7 cellular contexts compared by ENCODE assay signal in the genomic region with DNA sequence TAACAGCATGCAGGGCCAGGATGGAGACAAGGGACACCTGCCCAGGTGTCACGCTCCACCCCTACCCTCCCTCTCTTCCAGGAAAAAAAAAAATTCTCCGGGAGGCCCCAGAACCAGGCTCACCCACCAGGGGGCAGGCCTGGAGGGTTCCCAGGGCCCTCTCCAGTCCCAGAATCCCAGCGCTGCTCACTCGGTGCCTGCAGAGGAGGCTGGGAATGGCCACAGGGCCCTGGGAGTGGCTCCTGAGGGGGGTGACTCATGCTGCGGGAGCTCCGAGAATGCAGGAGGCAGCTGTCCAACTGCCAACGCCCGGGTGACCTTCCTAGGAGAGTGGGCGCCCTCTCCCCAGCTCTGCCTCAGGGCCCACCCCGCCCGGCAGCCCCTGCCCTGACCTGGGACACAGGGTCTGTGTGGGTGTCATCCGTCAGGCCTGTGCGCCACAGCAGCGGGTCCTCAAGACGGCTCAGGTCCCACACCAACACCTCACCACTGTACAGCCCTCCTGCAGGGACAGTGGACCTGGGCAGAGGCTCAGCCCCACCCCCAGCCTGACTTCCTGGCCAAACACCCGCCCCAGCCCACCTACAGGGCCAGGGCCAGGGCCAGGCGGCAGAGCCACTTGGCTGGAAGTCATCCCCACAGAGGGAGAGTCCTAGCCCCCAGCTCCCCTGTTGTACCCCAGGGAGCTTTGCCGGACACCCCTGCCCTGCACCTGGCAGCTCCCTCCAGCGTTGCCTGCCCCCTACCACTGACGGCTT. TPM values are rescaled to one million over a fixed set of nuclear protein-coding genes. Genes with fewer than 3 reads are reported as not detected.
DNase-seq lines count a peak whose midpoint lies in the region; ATAC-seq and TF ChIP-seq lines count a peak whose summit lies in the region.

No MANE protein-coding gene starts in this region.

- no peak for DNase-seq in GM13977 (ENCODE audit: low spot score)
- DNase-seq in NCI-H460 (ENCODE audit: extremely low read depth, low read depth): peak; percentile 98
- peak; percentile 91 for DNase-seq in transverse colon

- ATAC-seq in HG03175 (IDR thresholded peaks at IDR 0.05; ENCODE audit: unreplicated experiment) (no peak), HG03460 (IDR thresholded peaks at IDR 0.05; ENCODE audit: unreplicated experiment) (no peak)

- peak overlapping the region; percentile 51 to 72 (median 53) for H3K4me3 ChIP-seq in liver (ENCODE audit: low read depth in 1 of 3, low read length in 3 of 3)
- peak overlapping the region in 2 of 4 donors; percentile 7 to 27 for H3K4me3 ChIP-seq in transverse colon

- WGBS in liver: 25% methylated on average over 20 of the region's 20 CpGs
- WGBS in transverse colon (ENCODE audit: low coverage in 1 of 2), 2 donors: 40% methylated on average over 20 of the region's 20 CpGs; no CpG with 5 or more reads in 1 of the 2 donors

- H3K4me1 ChIP-seq in liver (ENCODE audit: control insufficient read depth in 4 of 4, insufficient read depth in 4 of 4, low read length in 3 of 4) (peaks cover 8 to 26% (median 17%) of the 10 kb centered on the region in 4 donors), transverse colon (peaks cover 15 to 23% (median 18%) of the 10 kb centered on the region in 4 donors)

- H3K27me3 ChIP-seq in liver (ENCODE audit: control insufficient read depth in 4 of 4, insufficient read depth in 4 of 4, low read length in 3 of 4) (no peaks in the 10 kb centered on the region), transverse colon (no peaks in the 10 kb centered on the region)

- peak; percentile 69 to 81 for TF ChIP-seq RAD21 in liver (IDR thresholded peaks at IDR 0.05)

- peak; percentile 55 for TF ChIP-seq POLR2A in transverse colon (IDR thresholded peaks at IDR 0.05)

- H3K27ac ChIP-seq in cingulate gyrus (ENCODE audit: low read depth, low read length) (peak overlapping the region; percentile 29), liver (ENCODE audit: low read depth in 1 of 2, low read length in 2 of 2) (peak overlapping the region; percentile 80), transverse colon (peak overlapping the region; percentile 85 to 92 (median 88))

- in situ Hi-C loops in GM13977 (cut with MboI; ENCODE audit: low pct_unique_long_range_greater_than_20kb, low sequenced_read_pairs, unreplicated experiment) (no loop called here), transverse colon (cut with MboI; ENCODE audit: low pct_ligation_motif_present in 1 of 4, low pct_unique_long_range_greater_than_20kb in 1 of 4, low sequenced_read_pairs in 3 of 4) (no loop called here)

- peaks cover 14 to 20% (median 17%) of the 10 kb centered on the region in 4 donors for H3K36me3 ChIP-seq in liver (ENCODE audit: control insufficient read depth in 4 of 4, insufficient read depth in 3 of 4, low read depth in 1 of 4, low read length in 3 of 4)
- H3K36me3 ChIP-seq in transverse colon: peaks cover 0 to 20% (median 16%) of the 10 kb centered on the region in 4 donors

- no peak for TF ChIP-seq EP300 in transverse colon (IDR thresholded peaks at IDR 0.05; ENCODE audit: low read depth)

- H3K9me3 ChIP-seq in liver (ENCODE audit: control insufficient read depth in 4 of 4, low read length in 3 of 4): no peaks in the 10 kb centered on the region
- no peaks in the 10 kb centered on the region for H3K9me3 ChIP-seq in transverse colon

- TF ChIP-seq CTCF in GM13977 (IDR thresholded peaks at IDR 0.05; ENCODE audit: extremely low read depth, insufficient read depth, missing control alignments): peak; percentile 20
- TF ChIP-seq CTCF in liver (IDR thresholded peaks at IDR 0.05; ENCODE audit: low read depth, low read length, missing input control): peak; percentile 73
- peak; percentile 55 to 87 (median 74) for TF ChIP-seq CTCF in transverse colon (IDR thresholded peaks at IDR 0.05)

- H3K9ac ChIP-seq in liver (ENCODE audit: low read depth in 1 of 2, low read length in 2 of 2): no peak overlapping the region

- intact Hi-C loops in transverse colon (cut with DNase I; ENCODE audit: low total_unique reads): no loop called here

TF ChIP-seq in liver, 16 proteins besides CTCF, POLR2A, EP300 and RAD21:
- TF ChIP-seq, protein P1, sequence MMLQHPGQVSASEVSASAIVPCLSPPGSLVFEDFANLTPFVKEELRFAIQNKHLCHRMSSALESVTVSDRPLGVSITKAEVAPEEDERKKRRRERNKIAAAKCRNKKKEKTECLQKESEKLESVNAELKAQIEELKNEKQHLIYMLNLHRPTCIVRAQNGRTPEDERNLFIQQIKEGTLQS (IDR thresholded peaks at IDR 0.05): peak; percentile 89
- TF ChIP-seq YY1 (IDR thresholded peaks at IDR 0.05) (peak; percentile 62), FOXA2 (IDR thresholded peaks at IDR 0.05) (no peak), RXRA (IDR thresholded peaks at IDR 0.05) (no peak), JUND (IDR thresholded peaks at IDR 0.05) (peak; percentile 95 to 98), GABPA (IDR thresholded peaks at IDR 0.05 in 1 of 2, conservative IDR thresholded peaks at IDR 0.05 in 1 of 2) (peak in 1 of 2 donors; percentile 19), TAF1 (conservative IDR thresholded peaks at IDR 0.05) (no peak), HNF4G (IDR thresholded peaks at IDR 0.05) (no peak), SP1 (IDR thresholded peaks at IDR 0.05) (peak; percentile 27), FOXA1 (IDR thresholded peaks at IDR 0.05) (peak; percentile 18), EGR1 (IDR thresholded peaks at IDR 0.05; ENCODE audit: low read depth in 2 of 2) (no peak), NR2F2 (IDR thresholded peaks at IDR 0.05) (peak; percentile 17), HNF4A (conservative IDR thresholded peaks at IDR 0.05) (peak in 1 of 2 donors; percentile 25)
- TF ChIP-seq, protein P2, sequence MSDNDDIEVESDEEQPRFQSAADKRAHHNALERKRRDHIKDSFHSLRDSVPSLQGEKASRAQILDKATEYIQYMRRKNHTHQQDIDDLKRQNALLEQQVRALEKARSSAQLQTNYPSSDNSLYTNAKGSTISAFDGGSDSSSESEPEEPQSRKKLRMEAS (IDR thresholded peaks at IDR 0.05): no peak
- TF ChIP-seq, protein P3, sequence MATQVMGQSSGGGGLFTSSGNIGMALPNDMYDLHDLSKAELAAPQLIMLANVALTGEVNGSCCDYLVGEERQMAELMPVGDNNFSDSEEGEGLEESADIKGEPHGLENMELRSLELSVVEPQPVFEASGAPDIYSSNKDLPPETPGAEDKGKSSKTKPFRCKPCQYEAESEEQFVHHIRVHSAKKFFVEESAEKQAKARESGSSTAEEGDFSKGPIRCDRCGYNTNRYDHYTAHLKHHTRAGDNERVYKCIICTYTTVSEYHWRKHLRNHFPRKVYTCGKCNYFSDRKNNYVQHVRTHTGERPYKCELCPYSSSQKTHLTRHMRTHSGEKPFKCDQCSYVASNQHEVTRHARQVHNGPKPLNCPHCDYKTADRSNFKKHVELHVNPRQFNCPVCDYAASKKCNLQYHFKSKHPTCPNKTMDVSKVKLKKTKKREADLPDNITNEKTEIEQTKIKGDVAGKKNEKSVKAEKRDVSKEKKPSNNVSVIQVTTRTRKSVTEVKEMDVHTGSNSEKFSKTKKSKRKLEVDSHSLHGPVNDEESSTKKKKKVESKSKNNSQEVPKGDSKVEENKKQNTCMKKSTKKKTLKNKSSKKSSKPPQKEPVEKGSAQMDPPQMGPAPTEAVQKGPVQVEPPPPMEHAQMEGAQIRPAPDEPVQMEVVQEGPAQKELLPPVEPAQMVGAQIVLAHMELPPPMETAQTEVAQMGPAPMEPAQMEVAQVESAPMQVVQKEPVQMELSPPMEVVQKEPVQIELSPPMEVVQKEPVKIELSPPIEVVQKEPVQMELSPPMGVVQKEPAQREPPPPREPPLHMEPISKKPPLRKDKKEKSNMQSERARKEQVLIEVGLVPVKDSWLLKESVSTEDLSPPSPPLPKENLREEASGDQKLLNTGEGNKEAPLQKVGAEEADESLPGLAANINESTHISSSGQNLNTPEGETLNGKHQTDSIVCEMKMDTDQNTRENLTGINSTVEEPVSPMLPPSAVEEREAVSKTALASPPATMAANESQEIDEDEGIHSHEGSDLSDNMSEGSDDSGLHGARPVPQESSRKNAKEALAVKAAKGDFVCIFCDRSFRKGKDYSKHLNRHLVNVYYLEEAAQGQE (IDR thresholded peaks at IDR 0.05): no peak
- TF ChIP-seq, protein P4, sequence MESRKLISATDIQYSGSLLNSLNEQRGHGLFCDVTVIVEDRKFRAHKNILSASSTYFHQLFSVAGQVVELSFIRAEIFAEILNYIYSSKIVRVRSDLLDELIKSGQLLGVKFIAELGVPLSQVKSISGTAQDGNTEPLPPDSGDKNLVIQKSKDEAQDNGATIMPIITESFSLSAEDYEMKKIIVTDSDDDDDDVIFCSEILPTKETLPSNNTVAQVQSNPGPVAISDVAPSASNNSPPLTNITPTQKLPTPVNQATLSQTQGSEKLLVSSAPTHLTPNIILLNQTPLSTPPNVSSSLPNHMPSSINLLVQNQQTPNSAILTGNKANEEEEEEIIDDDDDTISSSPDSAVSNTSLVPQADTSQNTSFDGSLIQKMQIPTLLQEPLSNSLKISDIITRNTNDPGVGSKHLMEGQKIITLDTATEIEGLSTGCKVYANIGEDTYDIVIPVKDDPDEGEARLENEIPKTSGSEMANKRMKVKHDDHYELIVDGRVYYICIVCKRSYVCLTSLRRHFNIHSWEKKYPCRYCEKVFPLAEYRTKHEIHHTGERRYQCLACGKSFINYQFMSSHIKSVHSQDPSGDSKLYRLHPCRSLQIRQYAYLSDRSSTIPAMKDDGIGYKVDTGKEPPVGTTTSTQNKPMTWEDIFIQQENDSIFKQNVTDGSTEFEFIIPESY (IDR thresholded peaks at IDR 0.05): no peak

RNA-seq across cellular contexts. Expression of a gene that starts 21.2 kb away (rescaled TPM):
- total RNA-seq in NCI-H460 (2014; rRNA removed; shearing (Covaris generic)): 77.5 and 97.9 TPM in 2 replicates
- 464 and 558 TPM in 2 replicates for polyA plus RNA-seq in NCI-H460 (2014; cell fraction: nucleus; rRNA removed)
- total RNA-seq in liver (10 to 100 TPM; 10.9 to 58.0 TPM), transverse colon (100 to 1,000 TPM in 2 of 4 donors, 10 to 100 TPM in 2; 41.4 to 160 (median 94.9) TPM)
- 10 to 100 TPM; 18.5 to 20.7 TPM for polyA plus RNA-seq in liver

RNA-seq across cellular contexts. Expression of a gene that starts 53.6 kb away (rescaled TPM):
- total RNA-seq in NCI-H460 (2014; rRNA removed; shearing (Covaris generic)): 863 and 882 TPM in 2 replicates
- 345 and 410 TPM in 2 replicates for polyA plus RNA-seq in NCI-H460 (2014; cell fraction: nucleus; rRNA removed)
- total RNA-seq in liver (10 to 100 TPM; 79.9 to 95.6 TPM), transverse colon (100 to 1,000 TPM in 1 of 4 donors, 10 to 100 TPM in 3; 29.2 to 153 (median 64.4) TPM)
- polyA plus RNA-seq in liver: 10 to 100 TPM; 58.2 to 58.8 TPM

Comparison
In these comparisons a context has a peak if more than half of its experiments do, and no peak if none do; other contexts are left out.
1. CTCF ChIP-seq: peak in every context shown above with its lines; median percentile 74 in transverse colon; 73 in liver; 20 in GM13977.
2. H3K27ac ChIP-seq: peak in every context shown above with its lines; median percentile 88 in transverse colon; 80 in liver; 29 in cingulate gyrus.